Comparison of ENCODE assay signal across 8 cellular contexts in the genomic region with DNA sequence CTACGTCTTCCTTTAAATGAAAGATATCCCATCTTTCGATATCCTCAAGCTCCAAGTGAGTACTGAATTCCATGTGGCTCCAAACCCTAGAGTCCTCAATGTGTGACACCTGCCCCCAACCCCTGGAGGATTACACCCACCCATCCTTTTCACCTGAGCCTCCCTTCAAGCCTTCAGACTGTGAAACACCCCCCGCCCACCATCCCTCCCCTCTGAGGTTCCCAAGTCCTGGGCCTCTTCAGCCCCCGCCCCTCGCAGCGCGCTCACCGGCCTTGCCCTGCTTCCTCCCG. TPM values are rescaled to one million over a fixed set of nuclear protein-coding genes. Genes with fewer than 3 reads are reported as not detected.
DNase-seq lines count a peak whose midpoint lies in the region; ATAC-seq, FAIRE-seq and TF ChIP-seq lines count a peak whose summit lies in the region.

No MANE protein-coding gene starts in this region.

- POLR2A ChIA-PET in CD4-positive, alpha-beta T cell (lab: Charles Lee) = interaction anchor here (0.6 to 3.2 kb wide), 18 partner anchors 9 to 402 kb away, joined by 3 to 28 read pairs (median 6); a partner anchor contains a TSS

- no peak for TF ChIP-seq CTCF in CD4-positive, alpha-beta T cell (IDR thresholded peaks at IDR 0.05)
- no peak for TF ChIP-seq CTCF in chondrocyte (IDR thresholded peaks at IDR 0.05)

- H3K27ac Mint-ChIP-seq in CD4-positive, alpha-beta T cell = peak overlapping the region; percentile 98
- peak overlapping the region; percentile 80 for H3K27ac Mint-ChIP-seq in chondrocyte (ENCODE audit: unreplicated experiment)
- H3K27ac Mint-ChIP-seq in natural killer cell treated with Interleukin-12 subunit alpha and Interleukin-12 subunit beta and Interleukin-15 and Interleukin-18, amount 100 ng/mL, for 72 hours = peak overlapping the region; percentile 81 to 84

- no peak for ATAC-seq in CD4-positive, alpha-beta T cell (ENCODE audit: poor library complexity)
- no peak for ATAC-seq in natural killer cell treated with Interleukin-12 subunit alpha and Interleukin-12 subunit beta and Interleukin-15 and Interleukin-18, amount 100 ng/mL, for 72 hours

- no peaks in the 10 kb centered on the region for H3K27me3 Mint-ChIP-seq in CD4-positive, alpha-beta T cell
- H3K27me3 Mint-ChIP-seq in chondrocyte (ENCODE audit: low read depth) = no peaks in the 10 kb centered on the region
- no peaks in the 10 kb centered on the region for H3K27me3 Mint-ChIP-seq in natural killer cell treated with Interleukin-12 subunit alpha and Interleukin-12 subunit beta and Interleukin-15 and Interleukin-18, amount 100 ng/mL, for 72 hours

- H3K36me3 Mint-ChIP-seq in CD4-positive, alpha-beta T cell (ENCODE audit: low read depth) = peaks cover 53% of the 10 kb centered on the region
- peaks cover 14% of the 10 kb centered on the region for H3K36me3 Mint-ChIP-seq in chondrocyte (ENCODE audit: low read depth)
- H3K36me3 Mint-ChIP-seq in natural killer cell treated with Interleukin-12 subunit alpha and Interleukin-12 subunit beta and Interleukin-15 and Interleukin-18, amount 100 ng/mL, for 72 hours = peaks cover 6% of the 10 kb centered on the region

- H3K27me3 ChIP-seq in CD4-positive, alpha-beta T cell (ENCODE audit: control insufficient read depth, insufficient read depth, low read length) = no peaks in the 10 kb centered on the region

- H3K4me3 Mint-ChIP-seq in CD4-positive, alpha-beta T cell = peak overlapping the region; percentile 99
- H3K4me3 Mint-ChIP-seq in chondrocyte (ENCODE audit: unreplicated experiment) = peak overlapping the region; percentile 84
- peak overlapping the region; percentile 88 for H3K4me3 Mint-ChIP-seq in natural killer cell treated with Interleukin-12 subunit alpha and Interleukin-12 subunit beta and Interleukin-15 and Interleukin-18, amount 100 ng/mL, for 72 hours

- TF ChIP-seq POLR2A in GM12892 (IDR thresholded peaks at IDR 0.05; ENCODE audit: low read depth, low read length) = no peak

- CTCF ChIA-PET in CD4-positive, alpha-beta T cell (lab: Charles Lee) = interaction anchor here (0.8 to 5.6 kb wide), 19 partner anchors 10 to 170 kb away, joined by 3 to 47 read pairs (median 5); a partner anchor contains a TSS

- no peak for FAIRE-seq in GM12892 (lab: Jason Lieb, UNC)

- intact Hi-C loops in CD4-positive, alpha-beta T cell (cut with DNase I, micrococcal nuclease) = loop anchor here in 1 of 2 experiments (1.0 to 5.0 kb wide), 2 partner anchors 24 to 101 kb away; a partner anchor contains a TSS

- H3K9me3 ChIP-seq in CD4-positive, alpha-beta T cell (ENCODE audit: control insufficient read depth, low read length) = no peaks in the 10 kb centered on the region

- peak overlapping the region; percentile 95 for H3K27ac ChIP-seq in CD4-positive, alpha-beta T cell (ENCODE audit: low read depth, low read length)

- peaks cover 22% of the 10 kb centered on the region for H3K4me1 Mint-ChIP-seq in CD4-positive, alpha-beta T cell (ENCODE audit: low read depth)
- peaks cover 44% of the 10 kb centered on the region for H3K4me1 Mint-ChIP-seq in chondrocyte (ENCODE audit: low read depth)
- peaks cover 30 to 33% of the 10 kb centered on the region in 2 donors for H3K4me1 Mint-ChIP-seq in natural killer cell treated with Interleukin-12 subunit alpha and Interleukin-12 subunit beta and Interleukin-15 and Interleukin-18, amount 100 ng/mL, for 72 hours (ENCODE audit: low read depth in 2 of 2)

- DNase-seq in CD4-positive, alpha-beta T cell = peak in 2 of 10 experiments; percentile 63 to 68
- DNase-seq in NCI-H1694 treated with DMSO at 0.1 percent for 48 hours (lab: John Stamatoyannopoulos, UW) = peak; percentile 70
- no peak for DNase-seq in chondrocyte (ENCODE audit: low spot score)
- DNase-seq in natural killer cell treated with Interleukin-12 subunit alpha and Interleukin-12 subunit beta and Interleukin-15 and Interleukin-18, amount 100 ng/mL, for 72 hours (ENCODE audit: low spot score) = no peak
- no peak for DNase-seq in NCI-H524 treated with DMSO at 0.1 percent for 48 hours (lab: John Stamatoyannopoulos, UW)
- no peak for DNase-seq in DMS114 treated with DMSO at 0.1 percent for 48 hours (lab: John Stamatoyannopoulos, UW; ENCODE audit: unreplicated experiment)
- DNase-seq in GM12892 (ENCODE audit: insufficient read length) = no peak
- no peak for DNase-seq in islet precursor cell

- H3K9me3 Mint-ChIP-seq in CD4-positive, alpha-beta T cell = no peaks in the 10 kb centered on the region
- H3K9me3 Mint-ChIP-seq in chondrocyte (ENCODE audit: low read depth) = no peaks in the 10 kb centered on the region
- no peaks in the 10 kb centered on the region for H3K9me3 Mint-ChIP-seq in natural killer cell treated with Interleukin-12 subunit alpha and Interleukin-12 subunit beta and Interleukin-15 and Interleukin-18, amount 100 ng/mL, for 72 hours

RNA-seq across cellular contexts. Expression of a gene that starts 0.4 kb away (rescaled TPM):
- total RNA-seq in CD4-positive, alpha-beta T cell = 10 to 100 TPM; 30.3 to 32.8 TPM
- total RNA-seq in chondrocyte = 23.2 to 27.2 TPM (median 24.0 TPM) in 3 replicates
- total RNA-seq in natural killer cell treated with Interleukin-12 subunit alpha and Interleukin-12 subunit beta and Interleukin-15 and Interleukin-18, amount 100 ng/mL, for 72 hours = 10 to 100 TPM; 27.4 to 36.0 TPM
- polyA plus RNA-seq in GM12892 (2012; ENCODE audit: missing spikeins) = 18.6 TPM

RNA-seq across cellular contexts. Expression of a gene that starts 5.3 kb away (rescaled TPM):
- total RNA-seq in CD4-positive, alpha-beta T cell = 100 to 1,000 TPM; 434 to 440 TPM
- 47.1 to 60.2 TPM (median 57.1 TPM) in 3 replicates for total RNA-seq in chondrocyte
- total RNA-seq in natural killer cell treated with Interleukin-12 subunit alpha and Interleukin-12 subunit beta and Interleukin-15 and Interleukin-18, amount 100 ng/mL, for 72 hours = 10 to 100 TPM; 28.9 to 40.7 TPM
- polyA plus RNA-seq in GM12892 (2012; ENCODE audit: missing spikeins) = 23.3 TPM

RNA-seq across cellular contexts. Expression of a gene that starts 9.4 kb away (rescaled TPM):
- 10 to 100 TPM; 59.9 to 60.0 TPM for total RNA-seq in CD4-positive, alpha-beta T cell
- 251 to 316 TPM (median 256 TPM) in 3 replicates for total RNA-seq in chondrocyte
- total RNA-seq in natural killer cell treated with Interleukin-12 subunit alpha and Interleukin-12 subunit beta and Interleukin-15 and Interleukin-18, amount 100 ng/mL, for 72 hours = 10 to 100 TPM; 72.3 to 72.7 TPM
- 15.3 TPM for polyA plus RNA-seq in GM12892 (2012; ENCODE audit: missing spikeins)

RNA-seq across cellular contexts. Expression of a gene that starts 13.3 kb away (rescaled TPM):
- 1 to 10 TPM; 1.4 to 3.9 TPM for total RNA-seq in CD4-positive, alpha-beta T cell
- total RNA-seq in chondrocyte = 23.2 to 34.0 TPM (median 26.8 TPM) in 3 replicates
- 10 to 100 TPM; 52.4 to 72.9 TPM for total RNA-seq in natural killer cell treated with Interleukin-12 subunit alpha and Interleukin-12 subunit beta and Interleukin-15 and Interleukin-18, amount 100 ng/mL, for 72 hours
- 182 TPM for polyA plus RNA-seq in GM12892 (2012; ENCODE audit: missing spikeins)

RNA-seq across cellular contexts. Expression of a gene that starts 22.0 kb away (rescaled TPM):
- 10 to 100 TPM; 16.7 to 19.4 TPM for total RNA-seq in CD4-positive, alpha-beta T cell
- 23.0 to 30.8 TPM (median 28.7 TPM) in 3 replicates for total RNA-seq in chondrocyte
- total RNA-seq in natural killer cell treated with Interleukin-12 subunit alpha and Interleukin-12 subunit beta and Interleukin-15 and Interleukin-18, amount 100 ng/mL, for 72 hours = 10 to 100 TPM; 53.1 to 84.2 TPM
- 38.1 TPM for polyA plus RNA-seq in GM12892 (2012; ENCODE audit: missing spikeins)
